ENCODE assay signal across 1 cellular context in the genomic region with DNA sequence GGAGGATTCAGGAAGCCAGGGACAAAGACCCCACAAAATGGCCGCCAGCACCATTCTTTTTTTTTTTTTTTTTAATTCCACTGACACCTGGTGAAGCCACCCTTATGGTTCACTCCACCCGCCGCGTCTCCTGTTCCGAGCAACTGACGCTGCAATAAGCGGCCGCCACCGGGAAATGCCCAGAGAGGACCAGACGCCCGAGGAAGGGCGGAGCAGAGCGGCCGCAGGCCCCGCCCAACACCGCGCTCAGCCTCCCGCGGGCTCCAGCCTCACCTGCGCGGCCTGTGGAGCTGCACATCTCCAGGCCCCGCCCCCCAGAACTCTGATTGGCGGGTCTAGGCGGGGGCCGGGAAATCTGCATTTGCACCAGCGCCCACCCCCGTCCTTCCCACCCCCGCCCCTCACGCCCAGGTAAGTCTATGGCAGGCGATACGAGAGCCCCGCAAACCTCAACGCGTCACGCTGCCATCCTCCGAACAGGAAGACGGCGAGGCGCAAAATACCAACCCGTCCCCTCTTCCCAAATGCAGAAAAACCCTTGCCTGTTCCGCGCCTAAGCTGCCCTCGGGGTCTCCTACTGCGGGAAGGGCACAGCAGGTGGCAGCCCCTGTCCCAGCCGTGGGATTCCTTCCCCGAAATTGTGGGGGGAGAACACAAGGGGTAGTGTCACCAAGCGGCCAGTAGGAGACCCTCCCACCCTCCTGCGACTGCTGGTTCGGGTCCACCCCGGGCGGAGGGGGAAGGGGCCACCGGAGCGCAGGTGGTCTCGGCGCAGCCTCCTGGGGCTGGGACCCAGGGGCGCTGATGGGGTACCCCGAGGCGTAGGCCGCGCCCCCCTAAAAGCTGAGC.
TF ChIP-seq lines count a peak whose summit lies in the region.

No MANE protein-coding gene starts in this region.

TF ChIP-seq in A549, 52 proteins besides CTCF, POLR2A, EP300 and RAD21 (continued from another document):
- TF ChIP-seq, protein P1, sequence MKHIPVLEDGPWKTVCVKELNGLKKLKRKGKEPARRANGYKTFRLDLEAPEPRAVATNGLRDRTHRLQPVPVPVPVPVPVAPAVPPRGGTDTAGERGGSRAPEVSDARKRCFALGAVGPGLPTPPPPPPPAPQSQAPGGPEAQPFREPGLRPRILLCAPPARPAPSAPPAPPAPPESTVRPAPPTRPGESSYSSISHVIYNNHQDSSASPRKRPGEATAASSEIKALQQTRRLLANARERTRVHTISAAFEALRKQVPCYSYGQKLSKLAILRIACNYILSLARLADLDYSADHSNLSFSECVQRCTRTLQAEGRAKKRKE (CRISPR knock-in tag; IDR thresholded peaks at IDR 0.05; ENCODE audit: low read depth): no peak
- TF ChIP-seq CHD4 (IDR thresholded peaks at IDR 0.05; ENCODE audit: borderline replicate concordance): peak; percentile 29; the same call in 1 of the 2 replicates
- peak in 1 of 2 experiments; percentile 32; a peak in 1 of 5 replicates for TF ChIP-seq JUN (IDR thresholded peaks at IDR 0.05)
- TF ChIP-seq HDAC2 (IDR thresholded peaks at IDR 0.05): peak; percentile 57; the same call in 1 of the 2 replicates
